ENCODE assay signal across 8 cellular contexts in genomic region chr2:42168459-42169099, GRCh38. TPM values are rescaled to one million over a fixed set of nuclear protein-coding genes. Genes with fewer than 3 reads are reported as not detected.
DNase-seq lines count a peak whose midpoint lies in the region; ATAC-seq and TF ChIP-seq lines count a peak whose summit lies in the region.

No MANE protein-coding gene starts in this region.

- WGBS in right lobe of liver (ENCODE audit: insufficient coverage, low coverage, low lambda C conversion rate, missing lambda C conversion rate) = 84% methylated on average over 11 of the region's 16 CpGs
- WGBS in thyroid gland, 2 donors = 65 to 85% methylated on average over 14 to 16 of the region's 16 CpGs

- intact Hi-C loops in right lobe of liver (cut with DNase I) = no loop called here
- intact Hi-C loops in thyroid gland (cut with DNase I) = loop anchor here (10.0 kb wide), 1 partner anchor 64 kb away; no protein-coding TSS in a partner anchor

- H3K27ac ChIP-seq in right lobe of liver (peak overlapping the region in 2 of 3 donors; percentile 45 to 90), thyroid gland (peak overlapping the region; percentile 50 to 79 (median 63))

- H3K4me1 ChIP-seq in right lobe of liver = peaks cover 0 to 31% (median 4%) of the 10 kb centered on the region in 4 donors
- peaks cover 28 to 33% of the 10 kb centered on the region in 2 donors for H3K4me1 ChIP-seq in thyroid gland

- H3K36me3 ChIP-seq in right lobe of liver (no peaks in the 10 kb centered on the region), thyroid gland (no peaks in the 10 kb centered on the region)

- TF ChIP-seq CTCF in astrocyte of the spinal cord (IDR thresholded peaks at IDR 0.05; ENCODE audit: low read depth, low read length) (no peak), right lobe of liver (IDR thresholded peaks at IDR 0.05) (no peak), thyroid gland (IDR thresholded peaks at IDR 0.05) (no peak)

- in situ Hi-C loops in astrocyte of the spinal cord (cut with HindIII; ENCODE audit: low sequenced_read_pairs) = no loop called here

- peak overlapping the region; percentile 18 for H3K4me3 ChIP-seq in astrocyte of the spinal cord (ENCODE audit: low read depth, low read length)
- H3K4me3 ChIP-seq in right lobe of liver = peak overlapping the region in 1 of 3 donors; percentile 32
- no peak overlapping the region for H3K4me3 ChIP-seq in thyroid gland (replicated peaks in 1 of 3)

- H3K27me3 ChIP-seq in right lobe of liver = no peaks in the 10 kb centered on the region
- H3K27me3 ChIP-seq in thyroid gland = no peaks in the 10 kb centered on the region

- TF ChIP-seq POLR2A in right lobe of liver (IDR thresholded peaks at IDR 0.05) (no peak), thyroid gland (IDR thresholded peaks at IDR 0.05) (no peak)

- DNase-seq in activated effector memory CD4-positive, alpha-beta T cell treated with anti-CD3 and anti-CD28 coated beads, Interleukin-2, amount 50 U/mL, for 16 hours = peak; percentile 63
- no peak for DNase-seq in activated effector memory CD4-positive, alpha-beta T cell treated with Interleukin-2 at 50 U/mL for 16 hours
- DNase-seq in astrocyte of the spinal cord (ENCODE audit: low read depth, low spot score) (no peak), right lobe of liver (no peak), thyroid gland (no peak), SKM-1 (lab: John Stamatoyannopoulos, UW; ENCODE audit: unreplicated experiment) (no peak)
- DNase-seq in stimulated activated CD4-positive, alpha-beta T cell treated with anti-CD3 and anti-CD28 coated beads, Interleukin-1b, Interleukin-23, amount 100 ng/mL, for 48 hours = no peak

- H3K9me3 ChIP-seq in right lobe of liver (no peaks in the 10 kb centered on the region), thyroid gland (no peaks in the 10 kb centered on the region)

- ATAC-seq in right lobe of liver (no peak), GM18868 (IDR thresholded peaks at IDR 0.05; ENCODE audit: unreplicated experiment) (no peak)

RNA-seq across cellular contexts. Expression of gene EML4, which starts 0.6 kb away (rescaled TPM):
- 10 to 100 TPM; 28.3 to 55.7 (median 36.7) TPM for total RNA-seq in right lobe of liver
- 10 to 100 TPM; 52.5 to 67.2 (median 64.7) TPM for total RNA-seq in thyroid gland
